Comparison of ENCODE assay signal across 19 cellular contexts in the genomic region with DNA sequence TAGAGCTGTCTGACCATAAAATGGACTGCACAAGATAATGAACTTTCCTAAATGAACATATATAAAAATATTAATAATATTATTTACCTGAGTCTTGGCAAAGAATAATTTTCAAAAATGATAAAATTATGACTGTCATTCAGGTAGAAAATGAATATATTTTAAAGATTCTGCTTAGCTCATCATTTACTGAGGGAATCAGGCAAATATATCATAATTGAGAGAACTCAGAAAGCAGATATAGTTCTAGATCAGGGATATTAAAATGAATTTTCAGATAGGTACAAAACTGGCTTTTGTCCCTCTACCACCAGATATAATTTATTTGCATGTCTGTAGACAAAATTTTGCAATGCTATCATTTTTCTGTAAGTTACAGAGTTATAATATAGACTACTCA.
DNase-seq lines count a peak whose midpoint lies in the region; ATAC-seq, FAIRE-seq and TF ChIP-seq lines count a peak whose summit lies in the region.
"Had no signal": no experiment of that assay in that cellular context is flagged by ENCODE, and none has a peak within 500 bp of the region (broad histone marks: within the 10 kb centered on the region; RNA-seq: fewer than 3 reads in every experiment).

No MANE protein-coding gene starts in this region.

- no peaks in the 10 kb centered on the region for H3K79me1 ChIP-seq in IMR-90 (ENCODE audit: low read depth in 1 of 2, low read length in 2 of 2)
- H3K79me1 ChIP-seq in H1 (ENCODE audit: low read depth, low read length), result no peaks in the 10 kb centered on the region

- H2BK15ac ChIP-seq in IMR-90 (ENCODE audit: low read depth, low read length), result no peak overlapping the region
- no peak overlapping the region for H2BK15ac ChIP-seq in H1 (ENCODE audit: low read length)

- H2AFZ ChIP-seq in IMR-90 (replicated peaks; ENCODE audit: low read length, poor library complexity) (no peak overlapping the region), H1 (ENCODE audit: low read length) (no peak overlapping the region)

- H4K8ac ChIP-seq in IMR-90 (ENCODE audit: low read depth in 2 of 2, low read length in 2 of 2), result no peak overlapping the region
- H4K8ac ChIP-seq in H1 (ENCODE audit: extremely low read depth, insufficient read depth, low read length), result no peak overlapping the region

- H2BK12ac ChIP-seq in H1 (ENCODE audit: low read depth, low read length), result no peak overlapping the region

- H3K9me1 ChIP-seq in IMR-90 (ENCODE audit: insufficient read depth, low read length), result peaks cover 3% of the 10 kb centered on the region; the same call in 1 of the 2 replicates

- H2BK120ac ChIP-seq in IMR-90 (ENCODE audit: low read depth, low read length) (no peak overlapping the region), H1 (replicated peaks; ENCODE audit: low read depth, low read length) (no peak overlapping the region)

- FAIRE-seq in A549 (lab: Jason Lieb, UNC) (no peak), H1 (lab: Jason Lieb, UNC) (no peak)
- FAIRE-seq: A204.1, D721Med, G401.6, GM12891 had no signal

- H2BK5ac ChIP-seq in IMR-90 (ENCODE audit: low read depth, low read length, poor library complexity, severe bottlenecking) (no peak overlapping the region), H1 (ENCODE audit: low read depth, low read length) (no peak overlapping the region)

- H3K9ac ChIP-seq in IMR-90 (ENCODE audit: low read depth, low read length) (no peak overlapping the region), H1 (replicated peaks in 1 of 4; ENCODE audit: extremely low read depth in 1 of 4, low read depth in 3 of 4, low read length in 3 of 4) (no peak overlapping the region)
- H3K9ac ChIP-seq: BLaER1 treated with 17β-estradiol and CSF1 and Interleukin-3, amounts not matched to agents 10 nM and 100 nM had no signal

- TF ChIP-seq POLR2A in A549 (IDR thresholded peaks at IDR 0.05; ENCODE audit: low read length) (no peak), IMR-90 (IDR thresholded peaks at IDR 0.05; ENCODE audit: low read depth, low read length) (no peak), H1 (IDR thresholded peaks at IDR 0.05; ENCODE audit: control extremely low read depth in 1 of 2, low read depth in 2 of 2, low read length in 2 of 2) (no peak)

- no peak overlapping the region for H4K91ac ChIP-seq in IMR-90 (ENCODE audit: insufficient read depth, low read depth, low read length)
- H4K91ac ChIP-seq in H1 (replicated peaks; ENCODE audit: insufficient read length, low read length), result no peak overlapping the region

- TF ChIP-seq RAD21 in A549 (conservative IDR thresholded peaks at IDR 0.05 in 1 of 2, IDR thresholded peaks at IDR 0.05 in 1 of 2) (no peak), IMR-90 (IDR thresholded peaks at IDR 0.05; ENCODE audit: low read length) (no peak), H1 (IDR thresholded peaks at IDR 0.05 in 1 of 2, conservative IDR thresholded peaks at IDR 0.05 in 1 of 2; ENCODE audit: low read depth in 2 of 2, low read length in 2 of 2) (no peak)

- H3K27me3 ChIP-seq in IMR-90 (ENCODE audit: control insufficient read depth, insufficient read depth, low read length), result no peaks in the 10 kb centered on the region
- H3K27me3 ChIP-seq in H1 (replicated peaks in 1 of 4; ENCODE audit: control insufficient read depth in 3 of 4, extremely low read depth in 1 of 4, insufficient read depth in 3 of 4, low read length in 3 of 4), result no peaks in the 10 kb centered on the region
- H3K27me3 ChIP-seq: BLaER1 treated with 17β-estradiol and CSF1 and Interleukin-3, amounts not matched to agents 10 nM and 100 nM had no signal

- no peaks in the 10 kb centered on the region for H3K79me2 ChIP-seq in H1 (ENCODE audit: control insufficient read depth in 1 of 2, insufficient read depth in 2 of 2, low read length in 2 of 2)

- POLR2A ChIA-PET in A549 (lab: Yijun Ruan, JAX), result no interaction called here
- POLR2A ChIA-PET in IMR-90 (lab: Charles Lee; ENCODE audit: unreplicated experiment), result no interaction called here
- POLR2A ChIA-PET in H1 (lab: Charles Lee; ENCODE audit: partially characterized antibody), result no interaction called here

- no peak for TF ChIP-seq EP300 in A549 (IDR thresholded peaks at IDR 0.05)
- TF ChIP-seq EP300 in H1 (IDR thresholded peaks at IDR 0.05; ENCODE audit: borderline replicate concordance in 1 of 2, low read depth in 2 of 2, low read length in 2 of 2), result no peak

- H3K14ac ChIP-seq in IMR-90 (replicated peaks; ENCODE audit: low read depth, low read length) (no peak overlapping the region), H1 (ENCODE audit: insufficient read length) (no peak overlapping the region)

- H3K4me3 ChIP-seq in A549 (no peak overlapping the region), IMR-90 (ENCODE audit: insufficient read depth, low read depth, low read length) (no peak overlapping the region), H1 (ENCODE audit: extremely low read depth in 1 of 4, insufficient read depth in 2 of 4, low read depth in 3 of 4, low read length in 4 of 4) (no peak overlapping the region)
- H3K4me3 ChIP-seq: BLaER1 treated with 17β-estradiol and CSF1 and Interleukin-3, amounts not matched to agents 10 nM and 100 nM had no signal

- no peak for TF ChIP-seq CTCF in A549 (IDR thresholded peaks at IDR 0.05)
- no peak for TF ChIP-seq CTCF in IMR-90 (conservative IDR thresholded peaks at IDR 0.05; ENCODE audit: low read depth, low read length)
- TF ChIP-seq CTCF in H1 (IDR thresholded peaks at IDR 0.05; ENCODE audit: control extremely low read depth in 1 of 3, insufficient read depth in 1 of 3, low read depth in 1 of 3, low read length in 3 of 3), result no peak

- no peak overlapping the region for H2BK20ac ChIP-seq in IMR-90 (ENCODE audit: low read depth, low read length)
- no peak overlapping the region for H2BK20ac ChIP-seq in H1 (ENCODE audit: low read length)

- H3K4me2 ChIP-seq in A549 (no peak overlapping the region), IMR-90 (ENCODE audit: low read depth, low read length) (no peak overlapping the region), H1 (ENCODE audit: insufficient read depth in 1 of 2, low read depth in 2 of 2, low read length in 2 of 2) (no peak overlapping the region)
- H3K4me2 ChIP-seq: BLaER1 treated with 17β-estradiol and CSF1 and Interleukin-3, amounts not matched to agents 10 nM and 100 nM had no signal

- H3K36me3 ChIP-seq in IMR-90 (ENCODE audit: control insufficient read depth, insufficient read depth, low read length) (no peaks in the 10 kb centered on the region), H1 (ENCODE audit: control insufficient read depth in 2 of 4, insufficient read depth in 4 of 4, low read length in 3 of 4) (no peaks in the 10 kb centered on the region)
- H3K36me3 ChIP-seq: BLaER1 treated with 17β-estradiol and CSF1 and Interleukin-3, amounts not matched to agents 10 nM and 100 nM had no signal

- H4K5ac ChIP-seq in IMR-90 (ENCODE audit: low read depth, low read length) (no peak overlapping the region), H1 (ENCODE audit: insufficient read length, low read depth, low read length) (no peak overlapping the region)

- peaks cover 5% of the 10 kb centered on the region for H3K4me1 ChIP-seq in A549
- H3K4me1 ChIP-seq in IMR-90 (ENCODE audit: control insufficient read depth, insufficient read depth, low read length), result no peaks in the 10 kb centered on the region; the same call in 1 of the 2 replicates
- no peaks in the 10 kb centered on the region for H3K4me1 ChIP-seq in H1 (replicated peaks in 1 of 4; ENCODE audit: control insufficient read depth in 3 of 4, insufficient read depth in 4 of 4, low read length in 3 of 4)
- H3K4me1 ChIP-seq: BLaER1 treated with 17β-estradiol and CSF1 and Interleukin-3, amounts not matched to agents 10 nM and 100 nM had no signal

- H3K4ac ChIP-seq in IMR-90 (ENCODE audit: low read depth, low read length), result no peak overlapping the region
- no peak overlapping the region for H3K4ac ChIP-seq in H1 (replicated peaks; ENCODE audit: insufficient read length, low read depth, low read length)

- no peak overlapping the region for H3K18ac ChIP-seq in IMR-90 (ENCODE audit: low read depth, low read length)
- H3K18ac ChIP-seq in H1 (ENCODE audit: extremely low read depth, low read length), result no peak overlapping the region

- H3K23ac ChIP-seq in IMR-90 (ENCODE audit: low read depth, low read length), result no peak overlapping the region
- no peak overlapping the region for H3K23ac ChIP-seq in H1 (ENCODE audit: insufficient read length)

- no peak overlapping the region for H2AK9ac ChIP-seq in IMR-90 (replicated peaks; ENCODE audit: low read depth, low read length, poor library complexity)

- BruUV-seq in IMR-90 (replicated peaks; lab: Mats Ljungman, UMichigan), result no TSS peak

- H3K23me2 ChIP-seq in H1 (ENCODE audit: low read depth, low read length), result no peaks in the 10 kb centered on the region

- intact Hi-C loops in IMR-90 (cut with micrococcal nuclease), result no loop called here

- H3K27ac ChIP-seq in A549, result no peak overlapping the region
- no peak overlapping the region for H3K27ac ChIP-seq in IMR-90 (ENCODE audit: insufficient read depth, low read length)
- H3K27ac ChIP-seq in H1 (ENCODE audit: low read depth, low read length), result no peak overlapping the region
- H3K27ac ChIP-seq: BLaER1 treated with 17β-estradiol and CSF1 and Interleukin-3, amounts not matched to agents 10 nM and 100 nM; C4-2B had no signal

- H3K9me3 ChIP-seq in A549 (0 out of 3 replicates have a peak, but pooled peaks cover 3% of the 10 kb centered on the region), IMR-90 (ENCODE audit: control insufficient read depth, insufficient read depth, low read length) (no peaks in the 10 kb centered on the region), H1 (ENCODE audit: insufficient read depth in 2 of 2, low read depth in 1 of 2, low read length in 1 of 2) (no peaks in the 10 kb centered on the region)
- H3K9me3 ChIP-seq: BLaER1 treated with 17β-estradiol and CSF1 and Interleukin-3, amounts not matched to agents 10 nM and 100 nM; Caco-2 had no signal

- in situ Hi-C loops in IMR-90 (cut with MboI; ENCODE audit: low sequenced_read_pairs), result no loop called here

- H4K20me1 ChIP-seq in IMR-90 (ENCODE audit: insufficient read depth, low read length) (no peaks in the 10 kb centered on the region), H1 (replicated peaks in 1 of 2; ENCODE audit: control insufficient read depth in 1 of 2, insufficient read depth in 2 of 2, low read length in 2 of 2) (no peaks in the 10 kb centered on the region)
- H4K20me1 ChIP-seq: BLaER1 treated with 17β-estradiol and CSF1 and Interleukin-3, amounts not matched to agents 10 nM and 100 nM had no signal

- dilution Hi-C loops in IMR-90 (cut with HindIII; ENCODE audit: low sequenced_read_pairs, unreplicated experiment), result no loop called here

- no peak overlapping the region for H3K56ac ChIP-seq in IMR-90 (ENCODE audit: extremely low read depth, insufficient read depth, low read length)
- no peak overlapping the region for H3K56ac ChIP-seq in H1 (replicated peaks; ENCODE audit: insufficient read length, low read depth, low read length)

- H2AK5ac ChIP-seq in IMR-90 (ENCODE audit: low read depth, low read length), result no peak overlapping the region
- no peak overlapping the region for H2AK5ac ChIP-seq in H1 (ENCODE audit: low read depth, low read length)

- ATAC-seq in A549, result no peak
- ATAC-seq in IMR-90 (ENCODE audit: low read depth), result no peak
- ATAC-seq in GM18519 (IDR thresholded peaks at IDR 0.05; ENCODE audit: low FRiP score, unreplicated experiment), result no peak
- ATAC-seq: CD8-positive, alpha-beta T cell had no signal

- DNase-seq in A549 (ENCODE audit: low read depth in 1 of 2, low spot score in 1 of 2) (no peak), IMR-90 (no peak), H1 (ENCODE audit: low read depth in 1 of 2, low spot score in 2 of 2) (no peak), NCI-H187 treated with DMSO at 0.1 percent for 48 hours (lab: John Stamatoyannopoulos, UW) (no peak)
- DNase-seq: 8988T; AML-193; Caco-2; Calu3; CD4-positive, alpha-beta T cell; CD8-positive, alpha-beta T cell; DMS79 treated with DMSO at 0.1 percent for 48 hours; GF-D8 had no signal

- CTCF ChIA-PET in A549 (lab: Yijun Ruan, JAX) (no interaction called here), IMR-90 (lab: Yijun Ruan, JAX) (no interaction called here), H1 (lab: Charles Lee; ENCODE audit: partially characterized antibody) (no interaction called here)

Comparison
In these comparisons a context has a peak if more than half of its experiments do, and no peak if none do; other contexts are left out.
1. Of the 18 proteins assayed by ChIP-seq in both H1 and A549: peak only in H1: none; only in A549: none; in both: MAFK; in neither: 17.